ENCODE assay signal across 27 cellular contexts in genomic region chr16:84845496-84846002, GRCh38. TPM values are rescaled to one million over a fixed set of nuclear protein-coding genes. Genes with fewer than 3 reads are reported as not detected.
DNase-seq lines count a peak whose midpoint lies in the region; ATAC-seq, FAIRE-seq and TF ChIP-seq lines count a peak whose summit lies in the region.
"Had no signal": no experiment of that assay in that cellular context is flagged by ENCODE, and none has a peak within 500 bp of the region (broad histone marks: within the 10 kb centered on the region; RNA-seq: fewer than 3 reads in every experiment).

No MANE protein-coding gene starts in this region.

- H3K9ac ChIP-seq in H9 (ENCODE audit: extremely low read depth, insufficient read length, low read length) (no peak overlapping the region), endodermal cell (ENCODE audit: extremely low read depth, low read length, poor library complexity, severe bottlenecking) (no peak overlapping the region), HepG2 (ENCODE audit: insufficient read depth, low read depth, low read length) (no peak overlapping the region)

- ATAC-seq in HepG2 = no peak
- ATAC-seq: gastroesophageal sphincter; left lobe of liver; stimulated activated naive CD8-positive, alpha-beta T cell treated with anti-CD3 and anti-CD28 coated beads, Interleukin-15, Interleukin-2, amounts not matched to agents 100 U/mL and 50 U/mL, for 24 hours had no signal

- TF ChIP-seq EP300 in sigmoid colon (IDR thresholded peaks at IDR 0.05) (no peak), stomach (IDR thresholded peaks at IDR 0.05) (no peak), HepG2 (IDR thresholded peaks at IDR 0.05; ENCODE audit: low read depth in 2 of 2, low read length in 2 of 2) (no peak), HepG2 (CRISPR knock-in tag; IDR thresholded peaks at IDR 0.05; ENCODE audit: borderline replicate concordance) (no peak)

- no peak overlapping the region for H3K27ac ChIP-seq in H9 (ENCODE audit: insufficient read length, low read depth, low read length)
- no peak overlapping the region for H3K27ac ChIP-seq in endodermal cell (ENCODE audit: low read depth, low read length)
- H3K27ac ChIP-seq in sigmoid colon = peak overlapping the region in 3 of 4 donors; percentile 68 to 100 (median 98)
- H3K27ac ChIP-seq in stomach = peak overlapping the region in 1 of 5 donors; percentile 20
- H3K27ac ChIP-seq in HepG2 (ENCODE audit: extremely low read length, insufficient read depth, low read length) = no peak overlapping the region
- H3K27ac ChIP-seq: adrenal gland, hepatocyte, Peyer's patch, vagina had no signal

- H3K56ac ChIP-seq in H9 (ENCODE audit: insufficient read length, low read depth, low read length) = no peak overlapping the region

- H3K14ac ChIP-seq in H9 (ENCODE audit: insufficient read depth, low read length) = no peak overlapping the region

- no peak overlapping the region for H2BK5ac ChIP-seq in H9 (ENCODE audit: insufficient read length, low read length)

- H4K20me1 ChIP-seq in H9 (ENCODE audit: control insufficient read depth, insufficient read depth, insufficient read length) (no peaks in the 10 kb centered on the region), HepG2 (ENCODE audit: insufficient read depth, low read length) (no peaks in the 10 kb centered on the region; the same call in 1 of the 2 replicates)

- H3K27ac Mint-ChIP-seq in H9 (no peak overlapping the region), endodermal cell (no peak overlapping the region)
- H3K27ac Mint-ChIP-seq: activated B cell treated with CpG ODN at 0.5 μM for 24 hours; activated naive CD4-positive, alpha-beta T cell treated with anti-CD3 and anti-CD28 coated beads for 36 hours; HFFc6 had no signal

- TF ChIP-seq CTCF in H9 (conservative IDR thresholded peaks at IDR 0.05) (no peak), endodermal cell (conservative IDR thresholded peaks at IDR 0.05) (no peak), sigmoid colon (IDR thresholded peaks at IDR 0.05) (no peak), stomach (IDR thresholded peaks at IDR 0.05) (no peak), HepG2 (CRISPR knock-in tag; IDR thresholded peaks at IDR 0.05) (no peak)

- no peak overlapping the region for H2BK120ac ChIP-seq in H9 (ENCODE audit: low read depth, low read length, poor library complexity, severe bottlenecking)

- DNase-seq in NCI-H1694 (lab: John Stamatoyannopoulos, UW) (peak; percentile 11), NCI-H1694 treated with DMSO at 0.1 percent for 48 hours (lab: John Stamatoyannopoulos, UW) (no peak), H9 (peak; percentile 56), endodermal cell (peak; percentile 78), sigmoid colon (no peak), stomach (no peak), HepG2 (ENCODE audit: low spot score) (no peak), NCI-H2107 treated with DMSO at 0.1 percent for 48 hours (lab: John Stamatoyannopoulos, UW; ENCODE audit: unreplicated experiment) (no peak)
- DNase-seq: activated B cell treated with CpG ODN at 0.5 μM for 24 hours; activated CD4-positive, alpha-beta T cell treated with anti-CD3 and anti-CD28 coated beads, Interleukin-2, amount 50 U/mL, for 48 hours; activated naive CD4-positive, alpha-beta T cell treated with anti-CD3 and anti-CD28 coated beads for 36 hours; adrenal gland; DND-41; dorsolateral prefrontal cortex; HFFc6; mesenchymal stem cell; NCI-H1092 treated with DMSO at 0.1 percent for 48 hours; NCI-H524 treated with DMSO at 0.1 percent for 48 hours; Peyer's patch; SHP77 treated with DMSO at 0.1 percent for 48 hours; stimulated activated naive CD8-positive, alpha-beta T cell treated with anti-CD3 and anti-CD28 coated beads, Interleukin-15, Interleukin-2, amounts not matched to agents 100 U/mL and 50 U/mL, for 24 hours had no signal

- BruUV-seq in HepG2 (replicated peaks; lab: Mats Ljungman, UMichigan) = no TSS peak

- no peak overlapping the region for H3K23ac ChIP-seq in H9 (ENCODE audit: insufficient read length, low read depth, low read length)

- H3K4me1 Mint-ChIP-seq in H9 (peaks cover 63 to 76% of the 10 kb centered on the region in 2 experiments), endodermal cell (peaks cover 34% of the 10 kb centered on the region)
- H3K4me1 Mint-ChIP-seq: activated B cell treated with CpG ODN at 0.5 μM for 24 hours had no signal

- H3K36me3 Mint-ChIP-seq in H9 (ENCODE audit: insufficient read depth in 1 of 3, low read depth in 3 of 3) (peaks cover 0 to 4% (median under 1%) of the 10 kb centered on the region in 3 experiments; a peak in 3 of 7 replicates), endodermal cell (ENCODE audit: low read depth) (peaks cover 2% of the 10 kb centered on the region)
- H3K36me3 Mint-ChIP-seq: brain had no signal

- no peak overlapping the region for H3K4me3 ChIP-seq in endodermal cell (ENCODE audit: low read length)
- H3K4me3 ChIP-seq in sigmoid colon = no peak overlapping the region
- H3K4me3 ChIP-seq in stomach = no peak overlapping the region
- no peak overlapping the region for H3K4me3 ChIP-seq in HepG2 (replicated peaks in 1 of 3; ENCODE audit: insufficient read depth in 1 of 3, low read depth in 2 of 3, low read length in 3 of 3)
- H3K4me3 ChIP-seq: adrenal gland, dorsolateral prefrontal cortex, gastroesophageal sphincter, hepatocyte, Peyer's patch, prostate gland, vagina had no signal

- intact Hi-C loops in sigmoid colon (cut with DNase I) = no loop called here
- intact Hi-C loops in stomach (cut with DNase I; ENCODE audit: low total_unique reads) = no loop called here
- intact Hi-C loops in HepG2 (cut with micrococcal nuclease; ENCODE audit: unreplicated experiment) = no loop called here

- H3K4ac ChIP-seq in H9 (ENCODE audit: low read depth, low read length) = no peak overlapping the region

- H3K4me3 Mint-ChIP-seq in H9 = peak overlapping the region in 1 of 2 experiments; percentile 31; a peak in 1 of 5 replicates
- no peak overlapping the region for H3K4me3 Mint-ChIP-seq in endodermal cell
- H3K4me3 Mint-ChIP-seq: activated B cell treated with CpG ODN at 0.5 μM for 24 hours; activated naive CD4-positive, alpha-beta T cell treated with anti-CD3 and anti-CD28 coated beads for 36 hours; brain; HFFc6 had no signal

- H2BK12ac ChIP-seq in H9 (ENCODE audit: insufficient read length, low read depth, low read length) = no peak overlapping the region

- H3K27me3 Mint-ChIP-seq in H9 (ENCODE audit: low read depth) (peaks cover 80% of the 10 kb centered on the region), endodermal cell (ENCODE audit: insufficient read depth) (peaks cover 37% of the 10 kb centered on the region)

- H4K91ac ChIP-seq in H9 (ENCODE audit: insufficient read length, low read depth, low read length) = no peak overlapping the region

- POLR2A ChIA-PET in HepG2 (lab: Yijun Ruan, JAX) = no interaction called here

- no peak overlapping the region for H2BK20ac ChIP-seq in H9 (ENCODE audit: low read depth, low read length, poor library complexity, severe bottlenecking)

- in situ Hi-C loops in HepG2 (cut with HindIII; ENCODE audit: extremely low pct_ligation_motif_present, low pct_unique_long_range_greater_than_20kb) = no loop called here

- TF ChIP-seq RAD21 in HepG2 (CRISPR knock-in tag; IDR thresholded peaks at IDR 0.05) = no peak

- no peak overlapping the region for H2AK5ac ChIP-seq in H9 (ENCODE audit: insufficient read length, low read length)

- WGBS in H9 (ENCODE audit: extremely low coverage, insufficient read length, low lambda C conversion rate) = no CpG with 5 or more reads among the region's 14 CpGs
- WGBS in endodermal cell (ENCODE audit: insufficient coverage in 1 of 2, insufficient read length in 1 of 2), 2 experiments = 79 to 80% methylated on average over 12 to 14 of the region's 14 CpGs
- 56 to 77% methylated on average over 14 of the region's 14 CpGs for WGBS in sigmoid colon, 2 donors
- 80 to 84% (median 82%) methylated on average over 11 to 14 of the region's 14 CpGs for WGBS in stomach, 5 donors
- WGBS in HepG2 (ENCODE audit: low lambda C conversion rate) = 45% methylated on average over 5 of the region's 14 CpGs

- H3K9me3 ChIP-seq in H9 (ENCODE audit: control insufficient read depth, low read depth, low read length) = no peaks in the 10 kb centered on the region
- H3K9me3 ChIP-seq in endodermal cell (ENCODE audit: control insufficient read depth, low read length) = no peaks in the 10 kb centered on the region
- no peaks in the 10 kb centered on the region for H3K9me3 ChIP-seq in sigmoid colon
- no peaks in the 10 kb centered on the region for H3K9me3 ChIP-seq in stomach
- H3K9me3 ChIP-seq in HepG2 (ENCODE audit: low read length) = no peaks in the 10 kb centered on the region
- H3K9me3 ChIP-seq: adrenal gland, gastroesophageal sphincter, Peyer's patch, prostate gland, vagina had no signal

- no peak for TF ChIP-seq POLR2A in sigmoid colon (IDR thresholded peaks at IDR 0.05)
- no peak for TF ChIP-seq POLR2A in stomach (IDR thresholded peaks at IDR 0.05)
- TF ChIP-seq POLR2A in HepG2 (IDR thresholded peaks at IDR 0.05; ENCODE audit: insufficient read depth in 1 of 2, low read depth in 2 of 2, low read length in 2 of 2) = no peak

- H2AFZ ChIP-seq in H9 (ENCODE audit: low read length) (no peak overlapping the region), HepG2 (ENCODE audit: low read length) (no peak overlapping the region)
- H2AFZ ChIP-seq: hepatocyte had no signal

- no peak overlapping the region for H2BK15ac ChIP-seq in H9 (ENCODE audit: low read depth, low read length)

- no peak for FAIRE-seq in HepG2 (lab: Jason Lieb, UNC)

- H3K9me3 Mint-ChIP-seq in H9 (no peaks in the 10 kb centered on the region; a peak in 1 of 5 replicates), endodermal cell (peaks cover under 1% of the 10 kb centered on the region)
- H3K9me3 Mint-ChIP-seq: activated naive CD4-positive, alpha-beta T cell treated with anti-CD3 and anti-CD28 coated beads for 36 hours had no signal

- H3K79me1 ChIP-seq in H9 (ENCODE audit: insufficient read depth, low read depth, low read length, poor library complexity, severe bottlenecking) = no peaks in the 10 kb centered on the region

- no peak overlapping the region for H4K8ac ChIP-seq in H9 (replicated peaks; ENCODE audit: insufficient read length, low read depth, low read length)

- H3K36me3 ChIP-seq in endodermal cell (ENCODE audit: control insufficient read depth, insufficient read depth, low read length) (no peaks in the 10 kb centered on the region), sigmoid colon (peaks cover 32 to 90% (median 48%) of the 10 kb centered on the region in 4 donors), stomach (peaks cover 26 to 69% (median 66%) of the 10 kb centered on the region in 4 donors), HepG2 (replicated peaks in 1 of 2; ENCODE audit: control insufficient read depth in 1 of 2, insufficient read depth in 2 of 2, low read length in 2 of 2) (no peaks in the 10 kb centered on the region)
- H3K36me3 ChIP-seq: adrenal gland had no signal

- H4K5ac ChIP-seq in H9 (ENCODE audit: insufficient read length, low read depth, low read length) = no peak overlapping the region

- CTCF ChIA-PET in HepG2 (lab: Yijun Ruan, JAX; ENCODE audit: low intra/inter-chr PET ratio, low total read pairs) = no interaction called here

- no peak overlapping the region for H3K18ac ChIP-seq in H9 (ENCODE audit: insufficient read length, low read depth, low read length)

- no peaks in the 10 kb centered on the region for H3K23me2 ChIP-seq in H9 (ENCODE audit: insufficient read length, low read depth, low read length, poor library complexity, severe bottlenecking)

- no peak overlapping the region for H3T11ph ChIP-seq in H9 (ENCODE audit: low read length)

- H3K27me3 ChIP-seq in H9 (ENCODE audit: insufficient read depth, low read length) (no peaks in the 10 kb centered on the region), endodermal cell (ENCODE audit: control insufficient read depth, insufficient read depth, low read length, poor library complexity, severe bottlenecking) (peaks cover 29% of the 10 kb centered on the region), sigmoid colon (no peaks in the 10 kb centered on the region), stomach (peaks cover 0 to 5% (median 0%) of the 10 kb centered on the region in 3 donors), HepG2 (ENCODE audit: control insufficient read depth in 1 of 2, insufficient read depth in 2 of 2, low read length in 2 of 2) (peaks cover 6 to 77% of the 10 kb centered on the region in 2 experiments; a peak in 4 of 5 replicates)
- H3K27me3 ChIP-seq: adrenal gland, dorsolateral prefrontal cortex, gastroesophageal sphincter, hepatocyte, Peyer's patch, vagina had no signal

- no peak overlapping the region for H3K4me2 ChIP-seq in H9 (ENCODE audit: insufficient read depth, insufficient read length, low read length)
- no peak overlapping the region for H3K4me2 ChIP-seq in HepG2 (ENCODE audit: low read depth, low read length)
- H3K4me2 ChIP-seq: hepatocyte had no signal

- no peaks in the 10 kb centered on the region for H3K79me2 ChIP-seq in H9 (ENCODE audit: insufficient read depth, low read length)
- no peaks in the 10 kb centered on the region for H3K79me2 ChIP-seq in HepG2 (ENCODE audit: insufficient read depth, low read length)

- H3K4me1 ChIP-seq in H9 (ENCODE audit: insufficient read depth, low read length) = peaks cover 13% of the 10 kb centered on the region; the same call in 1 of the 2 replicates
- H3K4me1 ChIP-seq in endodermal cell (ENCODE audit: control insufficient read depth, insufficient read depth, low read length) = peaks cover 3% of the 10 kb centered on the region
- peaks cover 0 to 40% (median 36%) of the 10 kb centered on the region in 4 donors for H3K4me1 ChIP-seq in sigmoid colon
- H3K4me1 ChIP-seq in stomach = peaks cover 25 to 33% (median 28%) of the 10 kb centered on the region in 4 donors
- H3K4me1 ChIP-seq in HepG2 (ENCODE audit: insufficient read depth, low read length) = peaks cover 8% of the 10 kb centered on the region
- H3K4me1 ChIP-seq: adrenal gland had no signal

RNA-seq across cellular contexts. Expression of gene CRISPLD2, which starts 25.8 kb away (rescaled TPM):
- total RNA-seq in H9 (2021) (2.1 and 2.3 TPM in 2 replicates), endodermal cell (1 to 10 TPM; 5.0 to 9.3 TPM), sigmoid colon (100 to 1,000 TPM; 140 to 545 (median 260) TPM), stomach (100 to 1,000 TPM in 3 of 5 donors, 10 to 100 TPM in 2; 92.0 to 242 (median 102) TPM), HepG2 (2016; rRNA removed; fragmentation: Illumina TruSeq; extraction: Trizol) (0.14 and 0.31 TPM in 2 replicates)
- polyA plus RNA-seq in endodermal cell (2013, experiment 1 of 2) = 1.6 TPM
- polyA plus RNA-seq in endodermal cell (2013, experiment 2 of 2) = 1.7 TPM
- polyA plus RNA-seq in sigmoid colon (10 to 100 TPM in 1 of 3 donors, 1 to 10 TPM in 2; 3.0 to 27.3 (median 6.0) TPM), stomach (10 to 100 TPM; 18.3 to 46.0 (median 20.2) TPM), HepG2 (2011; rRNA removed) (0.04 and 0.25 TPM in 2 replicates)
- not detected in 2 replicates for total RNA-seq in HepG2 (2016; cell fraction: cytosol; rRNA removed; fragmentation: Illumina TruSeq; extraction: Trizol; ENCODE audit: low read depth)
- total RNA-seq in HepG2 (2016; cell fraction: insoluble cytoplasmic fraction; rRNA removed; fragmentation: Illumina TruSeq; extraction: Trizol) = 0.15 TPM in 2 replicates
- not detected in 2 replicates for total RNA-seq in HepG2 (2016; cell fraction: membrane; rRNA removed; fragmentation: Illumina TruSeq; extraction: Trizol)
- total RNA-seq in HepG2 (2016; cell fraction: nucleus; rRNA removed; fragmentation: Illumina TruSeq; extraction: Trizol) = not detected in 2 replicates
- 0.05 and 0.15 TPM in 2 replicates for polyA plus RNA-seq in HepG2 (2011; cell fraction: cytosol; rRNA removed)
- polyA plus RNA-seq in HepG2 (2011; cell fraction: nucleus; rRNA removed) = 0.08 and 0.17 TPM in 2 replicates
- polyA plus RNA-seq in HepG2 (2012) = 0.07 and 0.31 TPM in 2 replicates
- polyA plus RNA-seq in HepG2 (2016; cell fraction: cytosol; fragmentation: Illumina TruSeq; extraction: Trizol; ENCODE audit: low read depth) = not detected in 2 replicates
- not detected in 2 replicates for polyA plus RNA-seq in HepG2 (2016; cell fraction: insoluble cytoplasmic fraction; fragmentation: Illumina TruSeq; extraction: Trizol; ENCODE audit: low read depth)
- not detected in 2 replicates for polyA plus RNA-seq in HepG2 (2016; cell fraction: membrane; fragmentation: Illumina TruSeq; extraction: Trizol; ENCODE audit: low read depth)
- polyA plus RNA-seq in HepG2 (2016; cell fraction: nucleus; fragmentation: Illumina TruSeq; extraction: Trizol; ENCODE audit: insufficient read depth, low read depth) = 0.33 TPM in 1 of 2 replicates, not detected in the other
- 0.44 and 0.89 TPM in 2 replicates for polyA minus RNA-seq in HepG2 (2011; rRNA and poly(A)+ RNA removed; ENCODE audit: low replicate concordance)
- polyA minus RNA-seq in HepG2 (2011; cell fraction: cytosol; rRNA and poly(A)+ RNA removed) = not detected in 2 replicates
- 0.25 and 0.77 TPM in 2 replicates for polyA minus RNA-seq in HepG2 (2011; cell fraction: nucleus; rRNA and poly(A)+ RNA removed)
- total RNA-seq: activated B cell treated with CpG ODN at 0.5 μM for 24 hours had no signal

Comparison
In these comparisons a context has a peak if more than half of its experiments do, and no peak if none do; other contexts are left out.
1. DNase-seq: peak in NCI-H1694 (single experiment), H9 (single experiment) and endodermal cell (single experiment); none in NCI-H1694 treated with DMSO at 0.1 percent for 48 hours (single experiment), sigmoid colon (single experiment), stomach (single experiment), HepG2 (single experiment) and NCI-H2107 treated with DMSO at 0.1 percent for 48 hours (single experiment).
2. H3K27ac ChIP-seq: peak in sigmoid colon (3 of 4); none in H9 (single experiment), endodermal cell (single experiment) and HepG2 (single experiment).
3. RNA of gene CRISPLD2, which starts 25.8 kb away (total RNA-seq): 140 to 545 TPM in sigmoid colon and 92.0 to 242 TPM in stomach; 5.0 to 9.3 TPM in endodermal cell, 2.1 to 2.3 TPM in H9 and 0.14 to 0.31 TPM in HepG2; every median in the first group is over 4 times any median in the second.